Comparison of ENCODE assay signal across 17 cellular contexts in the genomic region with DNA sequence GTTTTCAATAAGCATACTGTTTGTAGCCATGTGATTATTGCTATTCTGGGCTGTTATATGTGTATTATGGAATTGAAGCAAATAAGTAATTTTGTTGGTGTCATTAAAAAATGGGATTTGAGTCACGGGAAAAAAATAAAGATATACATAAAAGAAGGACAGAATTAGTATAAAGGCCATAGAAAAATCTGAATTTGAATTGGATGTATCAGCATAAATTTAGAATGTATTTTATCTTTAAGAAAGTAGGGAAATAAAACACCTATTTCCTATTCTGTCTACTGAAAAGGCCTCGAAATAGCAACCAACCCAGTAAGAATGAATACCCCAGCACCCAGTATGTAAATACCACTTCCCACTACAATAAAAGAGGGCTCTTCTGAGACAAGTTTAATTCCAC.
DNase-seq lines count a peak whose midpoint lies in the region; ATAC-seq and TF ChIP-seq lines count a peak whose summit lies in the region.
"Had no signal": no experiment of that assay in that cellular context is flagged by ENCODE, and none has a peak within 500 bp of the region (broad histone marks: within the 10 kb centered on the region; RNA-seq: fewer than 3 reads in every experiment).

No MANE protein-coding gene starts in this region.

- intact Hi-C loops in head of caudate nucleus (cut with DNase I): no loop called here

- H3K4me3 Mint-ChIP-seq in activated naive CD8-positive, alpha-beta T cell: no peak overlapping the region
- no peak overlapping the region for H3K4me3 Mint-ChIP-seq in activated naive CD8-positive, alpha-beta T cell treated with anti-CD3 and anti-CD28 coated beads for 36 hours
- H3K4me3 Mint-ChIP-seq in WTC11: no peak overlapping the region
- no peak overlapping the region for H3K4me3 Mint-ChIP-seq in naive B cell
- H3K4me3 Mint-ChIP-seq: CD14-positive monocyte, HFFc6 had no signal

- peaks cover 13% of the 10 kb centered on the region for H3K4me1 Mint-ChIP-seq in activated naive CD8-positive, alpha-beta T cell (ENCODE audit: low read depth)
- no peaks in the 10 kb centered on the region for H3K4me1 Mint-ChIP-seq in activated naive CD8-positive, alpha-beta T cell treated with anti-CD3 and anti-CD28 coated beads for 36 hours
- H3K4me1 Mint-ChIP-seq in WTC11 (peaks cover 21% of the 10 kb centered on the region), naive B cell (peaks cover 8 to 15% (median 9%) of the 10 kb centered on the region in 3 donors)

- no peak for DNase-seq in activated naive CD8-positive, alpha-beta T cell treated with anti-CD3 and anti-CD28 coated beads for 36 hours
- DNase-seq in WTC11 (ENCODE audit: low spot score) (no peak), naive B cell (no peak), SHP77 treated with DMSO at 0.1 percent for 48 hours (lab: John Stamatoyannopoulos, UW) (no peak), head of caudate nucleus (no peak), T1000 (lab: John Stamatoyannopoulos, UW) (no peak)
- DNase-seq: 8988T, H7, HFFc6, KBM-7, NCI-H1105, NCI-H146, NCI-H2029 treated with DMSO at 0.1 percent for 48 hours, NCI-H345 had no signal

- no peaks in the 10 kb centered on the region for H3K27me3 Mint-ChIP-seq in activated naive CD8-positive, alpha-beta T cell
- no peaks in the 10 kb centered on the region for H3K27me3 Mint-ChIP-seq in activated naive CD8-positive, alpha-beta T cell treated with anti-CD3 and anti-CD28 coated beads for 36 hours
- H3K27me3 Mint-ChIP-seq in WTC11 (ENCODE audit: low read depth): peaks cover 3% of the 10 kb centered on the region; the same call in 1 of the 2 replicates
- H3K27me3 Mint-ChIP-seq in naive B cell: no peaks in the 10 kb centered on the region

- POLR2A ChIA-PET in WTC11 (lab: Charles Lee): no interaction called here

- peak overlapping the region; percentile 35 for H3K27ac Mint-ChIP-seq in activated naive CD8-positive, alpha-beta T cell
- H3K27ac Mint-ChIP-seq in activated naive CD8-positive, alpha-beta T cell treated with anti-CD3 and anti-CD28 coated beads for 36 hours: no peak overlapping the region
- H3K27ac Mint-ChIP-seq in WTC11: 0 out of 2 replicates have a peak overlapping the region, but pooled peaks have one; percentile 55
- H3K27ac Mint-ChIP-seq in naive B cell: peak overlapping the region in 4 of 6 donors; percentile 19 to 94 (median 69)
- H3K27ac Mint-ChIP-seq: CD14-positive monocyte, HFFc6 had no signal

- ATAC-seq in WTC11 (no peak), naive B cell (ENCODE audit: low read depth in 2 of 2) (no peak)
- ATAC-seq: HepG2 had no signal

- CTCF ChIA-PET in WTC11 (lab: Charles Lee): interaction anchor here (0.9 kb wide), 1 partner anchor 44 kb away, joined by 3 read pairs; no protein-coding TSS in a partner anchor

- no peak for TF ChIP-seq CTCF in WTC11 (IDR thresholded peaks at IDR 0.05)

- H3K36me3 Mint-ChIP-seq in activated naive CD8-positive, alpha-beta T cell: peaks cover 9% of the 10 kb centered on the region
- peaks cover 14% of the 10 kb centered on the region for H3K36me3 Mint-ChIP-seq in activated naive CD8-positive, alpha-beta T cell treated with anti-CD3 and anti-CD28 coated beads for 36 hours
- H3K36me3 Mint-ChIP-seq in WTC11: peaks cover 18% of the 10 kb centered on the region
- H3K36me3 Mint-ChIP-seq in naive B cell: peaks cover 20 to 21% of the 10 kb centered on the region in 2 donors

- H3K9me3 Mint-ChIP-seq in activated naive CD8-positive, alpha-beta T cell (ENCODE audit: low read depth): no peaks in the 10 kb centered on the region
- H3K9me3 Mint-ChIP-seq in activated naive CD8-positive, alpha-beta T cell treated with anti-CD3 and anti-CD28 coated beads for 36 hours: no peaks in the 10 kb centered on the region
- H3K9me3 Mint-ChIP-seq in WTC11: peaks cover 14% of the 10 kb centered on the region
- peaks cover 0 to 5% (median 0%) of the 10 kb centered on the region in 7 donors for H3K9me3 Mint-ChIP-seq in naive B cell
- H3K9me3 Mint-ChIP-seq: CD14-positive monocyte, HFFc6 had no signal

TF ChIP-seq in WTC11, 78 proteins besides CTCF, POLR2A, EP300 and RAD21 (continues in another document):
- TF ChIP-seq, protein P1, sequence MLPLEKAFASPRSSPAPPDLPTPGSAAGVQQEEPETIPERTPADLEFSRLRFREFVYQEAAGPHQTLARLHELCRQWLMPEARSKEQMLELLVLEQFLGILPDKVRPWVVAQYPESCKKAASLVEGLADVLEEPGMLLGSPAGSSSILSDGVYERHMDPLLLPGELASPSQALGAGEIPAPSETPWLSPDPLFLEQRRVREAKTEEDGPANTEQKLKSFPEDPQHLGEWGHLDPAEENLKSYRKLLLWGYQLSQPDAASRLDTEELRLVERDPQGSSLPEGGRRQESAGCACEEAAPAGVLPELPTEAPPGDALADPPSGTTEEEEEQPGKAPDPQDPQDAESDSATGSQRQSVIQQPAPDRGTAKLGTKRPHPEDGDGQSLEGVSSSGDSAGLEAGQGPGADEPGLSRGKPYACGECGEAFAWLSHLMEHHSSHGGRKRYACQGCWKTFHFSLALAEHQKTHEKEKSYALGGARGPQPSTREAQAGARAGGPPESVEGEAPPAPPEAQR (CRISPR knock-in tag; IDR thresholded peaks at IDR 0.05): no peak
- TF ChIP-seq, protein P2, sequence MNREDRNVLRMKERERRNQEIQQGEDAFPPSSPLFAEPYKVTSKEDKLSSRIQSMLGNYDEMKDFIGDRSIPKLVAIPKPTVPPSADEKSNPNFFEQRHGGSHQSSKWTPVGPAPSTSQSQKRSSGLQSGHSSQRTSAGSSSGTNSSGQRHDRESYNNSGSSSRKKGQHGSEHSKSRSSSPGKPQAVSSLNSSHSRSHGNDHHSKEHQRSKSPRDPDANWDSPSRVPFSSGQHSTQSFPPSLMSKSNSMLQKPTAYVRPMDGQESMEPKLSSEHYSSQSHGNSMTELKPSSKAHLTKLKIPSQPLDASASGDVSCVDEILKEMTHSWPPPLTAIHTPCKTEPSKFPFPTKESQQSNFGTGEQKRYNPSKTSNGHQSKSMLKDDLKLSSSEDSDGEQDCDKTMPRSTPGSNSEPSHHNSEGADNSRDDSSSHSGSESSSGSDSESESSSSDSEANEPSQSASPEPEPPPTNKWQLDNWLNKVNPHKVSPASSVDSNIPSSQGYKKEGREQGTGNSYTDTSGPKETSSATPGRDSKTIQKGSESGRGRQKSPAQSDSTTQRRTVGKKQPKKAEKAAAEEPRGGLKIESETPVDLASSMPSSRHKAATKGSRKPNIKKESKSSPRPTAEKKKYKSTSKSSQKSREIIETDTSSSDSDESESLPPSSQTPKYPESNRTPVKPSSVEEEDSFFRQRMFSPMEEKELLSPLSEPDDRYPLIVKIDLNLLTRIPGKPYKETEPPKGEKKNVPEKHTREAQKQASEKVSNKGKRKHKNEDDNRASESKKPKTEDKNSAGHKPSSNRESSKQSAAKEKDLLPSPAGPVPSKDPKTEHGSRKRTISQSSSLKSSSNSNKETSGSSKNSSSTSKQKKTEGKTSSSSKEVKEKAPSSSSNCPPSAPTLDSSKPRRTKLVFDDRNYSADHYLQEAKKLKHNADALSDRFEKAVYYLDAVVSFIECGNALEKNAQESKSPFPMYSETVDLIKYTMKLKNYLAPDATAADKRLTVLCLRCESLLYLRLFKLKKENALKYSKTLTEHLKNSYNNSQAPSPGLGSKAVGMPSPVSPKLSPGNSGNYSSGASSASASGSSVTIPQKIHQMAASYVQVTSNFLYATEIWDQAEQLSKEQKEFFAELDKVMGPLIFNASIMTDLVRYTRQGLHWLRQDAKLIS (CRISPR knock-in tag; IDR thresholded peaks at IDR 0.05; ENCODE audit: borderline replicate concordance): no peak
- TF ChIP-seq SP1 (CRISPR knock-in tag; conservative IDR thresholded peaks at IDR 0.05): no peak
- TF ChIP-seq FOXK1 (CRISPR knock-in tag; IDR thresholded peaks at IDR 0.05): no peak
- TF ChIP-seq TEAD1 (CRISPR knock-in tag; IDR thresholded peaks at IDR 0.05): no peak
- TF ChIP-seq RELA (CRISPR knock-in tag; IDR thresholded peaks at IDR 0.05; ENCODE audit: borderline replicate concordance): no peak
- TF ChIP-seq, protein P3, sequence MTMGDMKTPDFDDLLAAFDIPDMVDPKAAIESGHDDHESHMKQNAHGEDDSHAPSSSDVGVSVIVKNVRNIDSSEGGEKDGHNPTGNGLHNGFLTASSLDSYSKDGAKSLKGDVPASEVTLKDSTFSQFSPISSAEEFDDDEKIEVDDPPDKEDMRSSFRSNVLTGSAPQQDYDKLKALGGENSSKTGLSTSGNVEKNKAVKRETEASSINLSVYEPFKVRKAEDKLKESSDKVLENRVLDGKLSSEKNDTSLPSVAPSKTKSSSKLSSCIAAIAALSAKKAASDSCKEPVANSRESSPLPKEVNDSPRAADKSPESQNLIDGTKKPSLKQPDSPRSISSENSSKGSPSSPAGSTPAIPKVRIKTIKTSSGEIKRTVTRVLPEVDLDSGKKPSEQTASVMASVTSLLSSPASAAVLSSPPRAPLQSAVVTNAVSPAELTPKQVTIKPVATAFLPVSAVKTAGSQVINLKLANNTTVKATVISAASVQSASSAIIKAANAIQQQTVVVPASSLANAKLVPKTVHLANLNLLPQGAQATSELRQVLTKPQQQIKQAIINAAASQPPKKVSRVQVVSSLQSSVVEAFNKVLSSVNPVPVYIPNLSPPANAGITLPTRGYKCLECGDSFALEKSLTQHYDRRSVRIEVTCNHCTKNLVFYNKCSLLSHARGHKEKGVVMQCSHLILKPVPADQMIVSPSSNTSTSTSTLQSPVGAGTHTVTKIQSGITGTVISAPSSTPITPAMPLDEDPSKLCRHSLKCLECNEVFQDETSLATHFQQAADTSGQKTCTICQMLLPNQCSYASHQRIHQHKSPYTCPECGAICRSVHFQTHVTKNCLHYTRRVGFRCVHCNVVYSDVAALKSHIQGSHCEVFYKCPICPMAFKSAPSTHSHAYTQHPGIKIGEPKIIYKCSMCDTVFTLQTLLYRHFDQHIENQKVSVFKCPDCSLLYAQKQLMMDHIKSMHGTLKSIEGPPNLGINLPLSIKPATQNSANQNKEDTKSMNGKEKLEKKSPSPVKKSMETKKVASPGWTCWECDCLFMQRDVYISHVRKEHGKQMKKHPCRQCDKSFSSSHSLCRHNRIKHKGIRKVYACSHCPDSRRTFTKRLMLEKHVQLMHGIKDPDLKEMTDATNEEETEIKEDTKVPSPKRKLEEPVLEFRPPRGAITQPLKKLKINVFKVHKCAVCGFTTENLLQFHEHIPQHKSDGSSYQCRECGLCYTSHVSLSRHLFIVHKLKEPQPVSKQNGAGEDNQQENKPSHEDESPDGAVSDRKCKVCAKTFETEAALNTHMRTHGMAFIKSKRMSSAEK (CRISPR knock-in tag; IDR thresholded peaks at IDR 0.05; ENCODE audit: borderline replicate concordance): no peak
- no peak for TF ChIP-seq ZNF317 (CRISPR knock-in tag; IDR thresholded peaks at IDR 0.05; ENCODE audit: borderline replicate concordance, low read depth)
